8 cellular contexts compared by ENCODE assay signal in the genomic region with DNA sequence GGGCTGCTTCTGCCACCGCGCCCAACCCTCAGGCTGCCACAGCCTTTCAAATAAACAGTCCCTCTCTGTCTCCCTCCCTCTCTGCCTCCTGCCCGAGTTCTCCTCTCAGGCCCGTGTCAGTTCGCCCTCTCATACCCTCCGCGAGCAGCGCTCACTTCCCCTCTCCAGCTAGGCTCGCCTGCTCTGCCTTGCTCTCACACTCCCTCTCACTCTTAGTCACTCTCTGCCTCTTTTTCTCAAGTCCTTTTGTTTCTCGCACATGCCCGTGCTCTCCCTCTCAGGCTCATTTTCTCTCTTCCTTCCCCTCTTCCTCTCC. TPM values are rescaled to one million over a fixed set of nuclear protein-coding genes. Genes with fewer than 3 reads are reported as not detected.
A peak's percentile ranks its signal among the peaks of the same experiment; 100 is the strongest.
DNase-seq lines count a peak whose midpoint lies in the region; ATAC-seq and TF ChIP-seq lines count a peak whose summit lies in the region.

No MANE protein-coding gene starts in this region.

- no peaks in the 10 kb centered on the region for H3K9me3 Mint-ChIP-seq in activated T-cell treated with anti-CD3 and anti-CD28 coated beads, Interleukin-2, amount 50 U/mL, for 4 hours
- H3K9me3 Mint-ChIP-seq in osteocyte (ENCODE audit: unreplicated experiment): peaks cover 4% of the 10 kb centered on the region

- no peaks in the 10 kb centered on the region for H3K36me3 ChIP-seq in MG63

- peak overlapping the region; percentile 78 for H3K27ac Mint-ChIP-seq in osteocyte (ENCODE audit: unreplicated experiment)

- peak overlapping the region; percentile 85 for H3K4me3 Mint-ChIP-seq in activated T-cell treated with anti-CD3 and anti-CD28 coated beads, Interleukin-2, amount 50 U/mL, for 4 hours
- H3K4me3 Mint-ChIP-seq in osteocyte (ENCODE audit: unreplicated experiment): peak overlapping the region; percentile 87

- H3K4me3 ChIP-seq in MG63: peak overlapping the region; percentile 71

- H3K9me3 ChIP-seq in MG63: no peaks in the 10 kb centered on the region

- H3K27me3 Mint-ChIP-seq in activated T-cell treated with anti-CD3 and anti-CD28 coated beads, Interleukin-2, amount 50 U/mL, for 4 hours (ENCODE audit: low read depth): no peaks in the 10 kb centered on the region
- no peaks in the 10 kb centered on the region for H3K27me3 Mint-ChIP-seq in osteocyte (ENCODE audit: unreplicated experiment)

- H3K4me1 Mint-ChIP-seq in activated T-cell treated with anti-CD3 and anti-CD28 coated beads, Interleukin-2, amount 50 U/mL, for 4 hours (ENCODE audit: low read depth): peaks cover 21% of the 10 kb centered on the region
- H3K4me1 Mint-ChIP-seq in osteocyte (ENCODE audit: unreplicated experiment): peaks cover 22% of the 10 kb centered on the region

- no peaks in the 10 kb centered on the region for H3K27me3 ChIP-seq in MG63

- H3K36me3 Mint-ChIP-seq in activated T-cell treated with anti-CD3 and anti-CD28 coated beads, Interleukin-2, amount 50 U/mL, for 4 hours (ENCODE audit: insufficient read depth): no peaks in the 10 kb centered on the region
- no peaks in the 10 kb centered on the region for H3K36me3 Mint-ChIP-seq in osteocyte (ENCODE audit: unreplicated experiment)

- peak; percentile 34 for ATAC-seq in GM19395 (IDR thresholded peaks at IDR 0.05; ENCODE audit: unreplicated experiment)
- ATAC-seq in activated T-cell treated with anti-CD3 and anti-CD28 coated beads, Interleukin-2, amount 50 U/mL, for 4 hours: peak; percentile 20 to 21

- no peak for TF ChIP-seq CTCF in osteocyte (IDR thresholded peaks at IDR 0.05)

- peak; percentile 80 for DNase-seq in AG20443 (ENCODE audit: low spot score)
- DNase-seq in MG63: peak; percentile 70
- no peak for DNase-seq in activated T-cell treated with anti-CD3 and anti-CD28 coated beads, Interleukin-2, amount 50 U/mL, for 4 hours
- peak; percentile 54 for DNase-seq in glomerular visceral epithelial cell (ENCODE audit: extremely low spot score)
- DNase-seq in osteocyte (ENCODE audit: extremely low spot score, unreplicated experiment): peak; percentile 86
- no peak for DNase-seq in NCI-H2029 treated with DMSO at 0.1 percent for 48 hours (lab: John Stamatoyannopoulos, UW)
- no peak for DNase-seq in GF-D8 (lab: John Stamatoyannopoulos, UW)

RNA-seq across cellular contexts. Expression of gene EFNB1, which starts 3.2 kb away (rescaled TPM):
- total RNA-seq in MG63 (2014; rRNA removed; shearing (Covaris generic); ENCODE audit: low replicate concordance): 19.1 and 49.6 TPM in 2 replicates
- 10 to 100 TPM in 1 of 3 donors, 1 to 10 TPM in 2; 9.6 to 10.7 (median 9.9) TPM for total RNA-seq in activated T-cell treated with anti-CD3 and anti-CD28 coated beads, Interleukin-2, amount 50 U/mL, for 4 hours
- 17.2 and 18.2 TPM in 2 replicates for total RNA-seq in osteocyte

Comparison
In these comparisons a context has a peak if more than half of its experiments do, and no peak if none do; other contexts are left out.
1. DNase-seq: peak in AG20443 (single experiment), MG63 (single experiment), glomerular visceral epithelial cell (single experiment) and osteocyte (single experiment); none in activated T-cell treated with anti-CD3 and anti-CD28 coated beads, Interleukin-2, amount 50 U/mL, for 4 hours (single experiment), NCI-H2029 treated with DMSO at 0.1 percent for 48 hours (single experiment) and GF-D8 (single experiment).